15 cellular contexts compared by ENCODE assay signal in genomic region chr4:186204611-186205144, GRCh38. TPM values are rescaled to one million over a fixed set of nuclear protein-coding genes. Genes with fewer than 3 reads are reported as not detected.
A peak's percentile ranks its signal among the peaks of the same experiment; 100 is the strongest.
DNase-seq lines count a peak whose midpoint lies in the region; ATAC-seq and TF ChIP-seq lines count a peak whose summit lies in the region.
"Had no signal": no experiment of that assay in that cellular context is flagged by ENCODE, and none has a peak within 500 bp of the region (broad histone marks: within the 10 kb centered on the region; RNA-seq: fewer than 3 reads in every experiment).

No MANE protein-coding gene starts in this region.

- H3K4me1 Mint-ChIP-seq in CD4-positive, CD25-positive, alpha-beta regulatory T cell = peaks cover 0 to 32% (median 12%) of the 10 kb centered on the region in 4 donors
- H3K4me1 Mint-ChIP-seq in natural killer cell = peaks cover 11 to 22% of the 10 kb centered on the region in 2 donors
- H3K4me1 Mint-ChIP-seq: endodermal cell; stimulated activated naive CD8-positive, alpha-beta T cell treated with anti-CD3 and anti-CD28 coated beads, Interleukin-15, amount 100 ng/mL, for 72 hours had no signal

- H3K9ac ChIP-seq in Karpas-422 (ENCODE audit: low read length) = peak overlapping the region; percentile 76

- no peaks in the 10 kb centered on the region for H4K20me1 ChIP-seq in Karpas-422 (ENCODE audit: insufficient read depth, low read depth, low read length)

- H3K9me2 ChIP-seq in Karpas-422 (replicated peaks; ENCODE audit: insufficient read depth, low read length) = no peaks in the 10 kb centered on the region

- peaks cover 9% of the 10 kb centered on the region for H3K36me3 ChIP-seq in CD4-positive, CD25-positive, alpha-beta regulatory T cell (ENCODE audit: control insufficient read depth, insufficient read depth, low read length)
- H3K36me3 ChIP-seq in Karpas-422 (ENCODE audit: insufficient read depth, low read length) = peaks cover 17% of the 10 kb centered on the region
- H3K36me3 ChIP-seq in effector memory CD4-positive, alpha-beta T cell (ENCODE audit: control insufficient read depth, insufficient read depth, low read length) = peaks cover 10% of the 10 kb centered on the region

- no peak for ATAC-seq in CD4-positive, CD25-positive, alpha-beta regulatory T cell (ENCODE audit: low read depth in 2 of 2)
- ATAC-seq in natural killer cell = no peak
- no peak for ATAC-seq in GM18868 (IDR thresholded peaks at IDR 0.05; ENCODE audit: unreplicated experiment)
- ATAC-seq in GM18502 (IDR thresholded peaks at IDR 0.05; ENCODE audit: poor library complexity, unreplicated experiment) = no peak
- ATAC-seq: Panc1 had no signal

- H3K4me3 ChIP-seq in CD4-positive, CD25-positive, alpha-beta regulatory T cell (ENCODE audit: low read depth, low read length) = peak overlapping the region; percentile 49
- H3K4me3 ChIP-seq in Karpas-422 (ENCODE audit: low read length) = peak overlapping the region; percentile 71
- no peak overlapping the region for H3K4me3 ChIP-seq in effector memory CD4-positive, alpha-beta T cell (ENCODE audit: insufficient read depth, low read depth, low read length, poor library complexity, severe bottlenecking)

- DNase-seq in CD4-positive, CD25-positive, alpha-beta regulatory T cell = no peak
- DNase-seq in Karpas-422 (no peak), natural killer cell (no peak), islet precursor cell (no peak), ecto neural progenitor cell (ENCODE audit: low spot score) (no peak)
- DNase-seq in effector memory CD4-positive, alpha-beta T cell = no peak
- DNase-seq: DMS53; endodermal cell; NCI-H2107; stimulated activated CD4-positive, alpha-beta T cell treated with anti-CD3 and anti-CD28 coated beads, Interleukin-2, amount 100 ng/mL, for 48 hours had no signal

- peaks cover 4% of the 10 kb centered on the region for H3K4me1 ChIP-seq in CD4-positive, CD25-positive, alpha-beta regulatory T cell (ENCODE audit: control insufficient read depth, insufficient read depth, low read length, poor library complexity, severe bottlenecking)
- H3K4me1 ChIP-seq in Karpas-422 (ENCODE audit: low read length) = peaks cover 42% of the 10 kb centered on the region
- no peaks in the 10 kb centered on the region for H3K4me1 ChIP-seq in effector memory CD4-positive, alpha-beta T cell (ENCODE audit: control insufficient read depth, insufficient read depth, low read length, poor library complexity, severe bottlenecking)

- peak overlapping the region in 1 of 3 donors; percentile 94 for H3K27ac Mint-ChIP-seq in CD4-positive, CD25-positive, alpha-beta regulatory T cell
- H3K27ac Mint-ChIP-seq in natural killer cell = peak overlapping the region in 1 of 2 donors; percentile 86
- H3K27ac Mint-ChIP-seq: activated T-helper 2 cell treated with anti-CD3 and anti-CD28 coated beads, Interferon-gamma antibody, Interleukin-2, Interleukin-4, amounts not matched to agents 10 μg/mL and 5 μg/mL and 100 μg/mL, durations not matched to agents 14 hours and 24 hours and 36 hours; endodermal cell had no signal

- peaks cover 20% of the 10 kb centered on the region for H3K36me3 Mint-ChIP-seq in CD4-positive, CD25-positive, alpha-beta regulatory T cell
- peaks cover 13% of the 10 kb centered on the region for H3K36me3 Mint-ChIP-seq in natural killer cell

- H3K4me2 ChIP-seq in Karpas-422 (ENCODE audit: low read depth, low read length, poor library complexity, severe bottlenecking) = peak overlapping the region; percentile 89

- peak overlapping the region; percentile 76 for H3K27ac ChIP-seq in CD4-positive, CD25-positive, alpha-beta regulatory T cell (ENCODE audit: insufficient read depth, low read length, poor library complexity, severe bottlenecking)
- H3K27ac ChIP-seq in Karpas-422 (ENCODE audit: low read length) = peak overlapping the region; percentile 74
- H3K27ac ChIP-seq in effector memory CD4-positive, alpha-beta T cell (ENCODE audit: insufficient read depth, low read length, poor library complexity, severe bottlenecking) = peak overlapping the region; percentile 50

- 0 out of 2 replicates have a peak overlapping the region, but pooled peaks have one; percentile 21 for H2AFZ ChIP-seq in Karpas-422 (ENCODE audit: low read length)

- H3K4me3 Mint-ChIP-seq in CD4-positive, CD25-positive, alpha-beta regulatory T cell = peak overlapping the region in 3 of 4 donors; percentile 1 to 66 (median 63)
- H3K4me3 Mint-ChIP-seq in natural killer cell = peak overlapping the region; percentile 82
- H3K4me3 Mint-ChIP-seq: endodermal cell had no signal

- no peaks in the 10 kb centered on the region for H3K27me3 Mint-ChIP-seq in CD4-positive, CD25-positive, alpha-beta regulatory T cell
- H3K27me3 Mint-ChIP-seq in natural killer cell (ENCODE audit: low read depth in 2 of 2) = no peaks in the 10 kb centered on the region
- H3K27me3 Mint-ChIP-seq: stimulated activated naive CD8-positive, alpha-beta T cell treated with anti-CD3 and anti-CD28 coated beads, Interleukin-15, amount 100 ng/mL, for 72 hours had no signal

- intact Hi-C loops in natural killer cell (cut with micrococcal nuclease) = no loop called here

- 0 out of 2 replicates have a peak, but pooled peaks cover 4% of the 10 kb centered on the region for H3K79me2 ChIP-seq in Karpas-422 (ENCODE audit: low read length)

- no peaks in the 10 kb centered on the region for H3K27me3 ChIP-seq in CD4-positive, CD25-positive, alpha-beta regulatory T cell (ENCODE audit: control insufficient read depth, insufficient read depth, low read length)
- no peaks in the 10 kb centered on the region for H3K27me3 ChIP-seq in Karpas-422 (ENCODE audit: low read length)
- no peaks in the 10 kb centered on the region for H3K27me3 ChIP-seq in effector memory CD4-positive, alpha-beta T cell (replicated peaks; ENCODE audit: control insufficient read depth, insufficient read depth, low read length, poor library complexity, severe bottlenecking)

- peaks cover 6 to 11% of the 10 kb centered on the region in 2 experiments for H3K9me3 ChIP-seq in CD4-positive, CD25-positive, alpha-beta regulatory T cell (ENCODE audit: control insufficient read depth in 2 of 2, low read length in 2 of 2)
- H3K9me3 ChIP-seq in Karpas-422 (ENCODE audit: low read length) = no peaks in the 10 kb centered on the region
- peaks cover 5% of the 10 kb centered on the region for H3K9me3 ChIP-seq in effector memory CD4-positive, alpha-beta T cell (ENCODE audit: control insufficient read depth, low read length)

- no peak for TF ChIP-seq CTCF in natural killer cell (IDR thresholded peaks at IDR 0.05)

- H3K9me3 Mint-ChIP-seq in CD4-positive, CD25-positive, alpha-beta regulatory T cell = peaks cover 0 to 12% (median 3%) of the 10 kb centered on the region in 7 donors
- peaks cover 0 to 2% of the 10 kb centered on the region in 2 donors for H3K9me3 Mint-ChIP-seq in natural killer cell

RNA-seq across cellular contexts. Expression of gene CYP4V2, which starts 13.3 kb away (rescaled TPM):
- total RNA-seq in CD4-positive, CD25-positive, alpha-beta regulatory T cell = 29.1 TPM
- polyA plus RNA-seq in CD4-positive, CD25-positive, alpha-beta regulatory T cell = 10 to 100 TPM; 26.1 to 30.9 (median 27.8) TPM
- total RNA-seq in Karpas-422 (2014; rRNA removed; shearing (Covaris generic); ENCODE audit: low replicate concordance) = 45.7 and 61.3 TPM in 2 replicates
- 10 to 100 TPM; 27.9 to 32.5 (median 31.7) TPM for total RNA-seq in natural killer cell

RNA-seq across cellular contexts. Expression of gene KLKB1, which starts 22.6 kb away (rescaled TPM):
- 1.2 TPM for total RNA-seq in CD4-positive, CD25-positive, alpha-beta regulatory T cell
- under 1 TPM in 1 of 4 donors, not detected in 3; 0.14 TPM for polyA plus RNA-seq in CD4-positive, CD25-positive, alpha-beta regulatory T cell
- 1.9 and 5.1 TPM in 2 replicates for total RNA-seq in Karpas-422 (2014; rRNA removed; shearing (Covaris generic); ENCODE audit: low replicate concordance)
- 1 to 10 TPM in 2 of 3 donors, under 1 TPM in 1; 0.95 to 3.1 (median 1.6) TPM for total RNA-seq in natural killer cell
- total RNA-seq: activated T-helper 2 cell treated with anti-CD3 and anti-CD28 coated beads, Interferon-gamma antibody, Interleukin-2, Interleukin-4, amounts not matched to agents 10 μg/mL and 5 μg/mL and 100 μg/mL, durations not matched to agents 14 hours and 24 hours and 36 hours had no signal
